Comparison of ENCODE assay signal across 11 cellular contexts in the genomic region with DNA sequence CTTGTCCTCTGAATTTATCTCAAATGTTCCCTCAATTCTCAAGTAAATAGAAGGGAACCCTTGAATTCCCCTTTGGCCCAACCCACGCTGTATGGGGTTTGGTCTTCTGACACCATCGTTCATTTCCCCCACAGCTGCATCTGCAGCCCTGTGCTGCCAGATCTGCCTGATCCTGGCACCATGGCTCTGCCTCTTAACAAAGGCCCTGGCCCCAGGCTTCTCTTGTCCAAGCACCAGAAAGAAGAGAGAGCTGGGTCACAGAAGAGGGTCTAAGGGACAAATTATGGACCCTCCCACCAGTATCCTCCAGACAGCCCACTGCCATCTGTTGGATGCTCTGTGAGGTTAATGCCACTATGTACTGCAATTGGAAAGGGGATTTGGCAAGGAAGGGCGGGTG. TPM values are rescaled to one million over a fixed set of nuclear protein-coding genes. Genes with fewer than 3 reads are reported as not detected.
A peak's percentile ranks its signal among the peaks of the same experiment; 100 is the strongest.
DNase-seq lines count a peak whose midpoint lies in the region; ATAC-seq and TF ChIP-seq lines count a peak whose summit lies in the region.
"Had no signal": no experiment of that assay in that cellular context is flagged by ENCODE, and none has a peak within 500 bp of the region (broad histone marks: within the 10 kb centered on the region; RNA-seq: fewer than 3 reads in every experiment).

No MANE protein-coding gene starts in this region.

- DNase-seq in A673 (ENCODE audit: low spot score) (no peak), H7 (peak; percentile 10), cerebellar cortex (ENCODE audit: low spot score) (peak; percentile 37), natural killer cell (no peak), activated gamma-delta T cell treated with Interleukin-2 at 50 U/mL for 16 hours (no peak), NCI-H2171 (lab: John Stamatoyannopoulos, UW) (no peak), AG08396 (ENCODE audit: low spot score) (no peak)
- DNase-seq: left lung, NCI-H1048, small intestine had no signal

- TF ChIP-seq CTCF in A673 (conservative IDR thresholded peaks at IDR 0.05; ENCODE audit: low read depth, low read length) (no peak), natural killer cell (IDR thresholded peaks at IDR 0.05) (no peak)

- H3K9me3 Mint-ChIP-seq in natural killer cell = no peaks in the 10 kb centered on the region

- intact Hi-C loops in A673 (cut with micrococcal nuclease; ENCODE audit: unreplicated experiment) (loop anchor here (10.0 kb wide), 1 partner anchor 74 kb away; no protein-coding TSS in a partner anchor), natural killer cell (cut with micrococcal nuclease) (no loop called here)

- BruUV-seq in A673 (replicated peaks; lab: Mats Ljungman, UMichigan) = no TSS peak

- H3K4me1 ChIP-seq in A673 (ENCODE audit: insufficient read depth, low read length, poor library complexity, severe bottlenecking) = peaks cover 30% of the 10 kb centered on the region

- peaks cover 15 to 25% of the 10 kb centered on the region in 2 donors for H3K4me1 Mint-ChIP-seq in natural killer cell

- H3K9me3 ChIP-seq in A673 (ENCODE audit: low read depth, low read length, poor library complexity, severe bottlenecking) = no peaks in the 10 kb centered on the region
- H3K9me3 ChIP-seq: left lung had no signal

- H3K36me3 Mint-ChIP-seq in natural killer cell = no peaks in the 10 kb centered on the region

- POLR2A ChIA-PET in A673 (lab: Charles Lee; ENCODE audit: low non-redundant PET) = no interaction called here

- no peak for ATAC-seq in natural killer cell
- ATAC-seq in GM21390 (IDR thresholded peaks at IDR 0.05; ENCODE audit: unreplicated experiment) = no peak

- H3K27me3 Mint-ChIP-seq in natural killer cell (ENCODE audit: low read depth in 2 of 2) = peaks cover 38 to 40% of the 10 kb centered on the region in 2 donors

- H3K27ac Mint-ChIP-seq in natural killer cell = no peak overlapping the region

- H3K4me3 ChIP-seq in A673 (ENCODE audit: low read depth, low read length, poor library complexity, severe bottlenecking) = peak overlapping the region; percentile 76
- H3K4me3 ChIP-seq in H7 (ENCODE audit: insufficient read depth, low read depth, low read length) = no peak overlapping the region

- H3K27ac ChIP-seq in A673 (ENCODE audit: low read depth, low read length, poor library complexity, severe bottlenecking) = no peak overlapping the region
- H3K27ac ChIP-seq: left lung had no signal

- H3K36me3 ChIP-seq in A673 (ENCODE audit: insufficient read depth, low read length, poor library complexity, severe bottlenecking) = peaks cover 42% of the 10 kb centered on the region
- no peaks in the 10 kb centered on the region for H3K36me3 ChIP-seq in H7 (replicated peaks; ENCODE audit: control insufficient read depth, insufficient read depth, low read length)
- H3K36me3 ChIP-seq: left lung had no signal

- H3K4me3 Mint-ChIP-seq in natural killer cell = peak overlapping the region; percentile 9

- CTCF ChIA-PET in A673 (lab: Charles Lee) = no interaction called here

- no peaks in the 10 kb centered on the region for H3K27me3 ChIP-seq in A673 (replicated peaks; ENCODE audit: insufficient read depth, low read depth, low read length, poor library complexity)
- H3K27me3 ChIP-seq in H7 (ENCODE audit: control insufficient read depth, insufficient read depth, low read length) = peaks cover 29% of the 10 kb centered on the region

RNA-seq across cellular contexts. Expression of gene MAP1A, which starts 1.8 kb away (rescaled TPM):
- 65.8 and 83.8 TPM in 2 replicates for total RNA-seq in A673 (2021)
- 0.67 and 1.8 TPM in 2 replicates for total RNA-seq in H7 (2014; rRNA removed; shearing (Covaris generic))
- 1 to 10 TPM in 1 of 3 donors, under 1 TPM in 2; 0.72 to 2.2 (median 0.98) TPM for total RNA-seq in natural killer cell

RNA-seq across cellular contexts. Expression of gene TP53BP1, which starts 26.3 kb away (rescaled TPM):
- total RNA-seq in A673 (2021) (66.0 and 74.5 TPM in 2 replicates), natural killer cell (10 to 100 TPM; 27.9 to 32.9 (median 31.5) TPM)
- total RNA-seq in H7 (2014; rRNA removed; shearing (Covaris generic)) = 36.6 and 43.5 TPM in 2 replicates

Comparison
In these comparisons a context has a peak if more than half of its experiments do, and no peak if none do; other contexts are left out.
1. DNase-seq: peak in H7 (single experiment) and cerebellar cortex (single experiment); none in A673 (single experiment), natural killer cell (single experiment), activated gamma-delta T cell treated with Interleukin-2 at 50 U/mL for 16 hours (single experiment), NCI-H2171 (single experiment) and AG08396 (single experiment).
2. RNA of gene MAP1A, which starts 1.8 kb away (total RNA-seq): 65.8 to 83.8 TPM in A673; 0.67 to 1.8 TPM in H7 and 0.72 to 2.2 TPM in natural killer cell; every median in the first group is over 10 times any median in the second.